In genomic region chr7:44971188-44971907, GRCh38 we compare ENCODE assay signal across 1 cellular context.
TF ChIP-seq lines count a peak whose summit lies in the region.

No MANE protein-coding gene starts in this region.

TF ChIP-seq in HepG2, 621 proteins besides CTCF, POLR2A, EP300 and RAD21:
- TF ChIP-seq SRSF4 (IDR thresholded peaks at IDR 0.05; ENCODE audit: low read depth, low read length, poor library complexity, severe bottlenecking): no peak
- no peak for TF ChIP-seq TBX3 (IDR thresholded peaks at IDR 0.05; ENCODE audit: borderline replicate concordance)
- TF ChIP-seq ZSCAN29 (CRISPR knock-in tag; conservative IDR thresholded peaks at IDR 0.05): 0 out of 2 replicates have a peak, but pooled peaks have one; percentile 5
- TF ChIP-seq ZNF260 (CRISPR knock-in tag; IDR thresholded peaks at IDR 0.05; ENCODE audit: borderline replicate concordance, low read depth): no peak
- no peak for TF ChIP-seq ZSCAN20 (CRISPR knock-in tag; IDR thresholded peaks at IDR 0.05; ENCODE audit: borderline replicate concordance)
- TF ChIP-seq ZNF652 (CRISPR knock-in tag; IDR thresholded peaks at IDR 0.05; ENCODE audit: borderline replicate concordance, low read depth): no peak
- no peak for TF ChIP-seq ZNF143 (CRISPR knock-in tag; IDR thresholded peaks at IDR 0.05)
- no peak for TF ChIP-seq NFATC3 (CRISPR knock-in tag; IDR thresholded peaks at IDR 0.05)
- no peak for TF ChIP-seq ZNF75D (CRISPR knock-in tag; IDR thresholded peaks at IDR 0.05; ENCODE audit: borderline replicate concordance)
- TF ChIP-seq PLSCR1 (CRISPR knock-in tag; IDR thresholded peaks at IDR 0.05; ENCODE audit: borderline replicate concordance): no peak
- no peak for TF ChIP-seq GRHL1 (CRISPR knock-in tag; conservative IDR thresholded peaks at IDR 0.05)
- peak; percentile 60; the same call in 1 of the 2 replicates for TF ChIP-seq UBTF (CRISPR knock-in tag; IDR thresholded peaks at IDR 0.05)
- no peak for TF ChIP-seq ZNF292 (CRISPR knock-in tag; IDR thresholded peaks at IDR 0.05; ENCODE audit: borderline replicate concordance, low read depth)
- no peak for TF ChIP-seq MAFF (IDR thresholded peaks at IDR 0.05; ENCODE audit: low read depth, low read length)
